In the genomic region with DNA sequence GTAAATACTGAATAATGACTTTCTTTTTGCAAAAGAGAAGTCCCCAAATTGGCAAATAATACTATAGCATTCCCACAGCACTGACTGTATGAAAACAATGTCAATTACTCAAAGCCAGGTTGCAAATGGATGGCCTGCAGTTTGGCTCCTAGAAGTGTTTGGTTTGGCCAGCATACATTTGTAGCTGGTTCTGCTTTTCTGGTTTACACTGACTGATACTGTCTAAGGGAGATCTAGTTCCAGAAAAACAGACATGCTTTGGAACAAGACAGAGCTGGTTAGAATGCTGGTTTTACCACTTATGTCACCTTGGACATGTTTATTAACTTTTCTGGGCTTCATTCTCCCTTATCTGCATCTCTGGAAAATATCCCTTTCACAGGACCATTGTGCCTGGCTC, we compare ENCODE assay signal across 22 cellular contexts.
A peak's percentile ranks its signal among the peaks of the same experiment; 100 is the strongest.
DNase-seq lines count a peak whose midpoint lies in the region; ATAC-seq, FAIRE-seq and TF ChIP-seq lines count a peak whose summit lies in the region.
"Had no signal": no experiment of that assay in that cellular context is flagged by ENCODE, and none has a peak within 500 bp of the region (broad histone marks: within the 10 kb centered on the region; RNA-seq: fewer than 3 reads in every experiment).

No MANE protein-coding gene starts in this region.

- TF ChIP-seq EP300 in HepG2 (IDR thresholded peaks at IDR 0.05; ENCODE audit: low read depth in 2 of 2, low read length in 2 of 2) (no peak), HepG2 (CRISPR knock-in tag; IDR thresholded peaks at IDR 0.05; ENCODE audit: borderline replicate concordance) (no peak)

- BruUV-seq in HepG2 (replicated peaks; lab: Mats Ljungman, UMichigan) = no TSS peak

- in situ Hi-C loops in HepG2 (cut with HindIII; ENCODE audit: extremely low pct_ligation_motif_present, low pct_unique_long_range_greater_than_20kb) = no loop called here

- H4K91ac ChIP-seq in mesenchymal stem cell (ENCODE audit: low read length) = no peak overlapping the region

- no peak overlapping the region for H4K8ac ChIP-seq in mesenchymal stem cell (ENCODE audit: low read length)

- no peaks in the 10 kb centered on the region for H3K9me3 ChIP-seq in right lobe of liver
- H3K9me3 ChIP-seq in HepG2 (ENCODE audit: low read length) = no peaks in the 10 kb centered on the region
- no peaks in the 10 kb centered on the region for H3K9me3 ChIP-seq in mesenchymal stem cell (ENCODE audit: control insufficient read depth, low read length)
- H3K9me3 ChIP-seq: A549, BLaER1, Caco-2 had no signal

- DNase-seq in right lobe of liver (no peak), HepG2 (ENCODE audit: low spot score) (no peak), fibroblast of the aortic adventitia (ENCODE audit: low read depth) (peak; percentile 1), NCI-H510A (lab: John Stamatoyannopoulos, UW) (no peak), mesenchymal stem cell (no peak), NOMO-1 treated with dmso at 0.1 percent for 144 hours (lab: John Stamatoyannopoulos, UW; ENCODE audit: unreplicated experiment) (no peak)
- DNase-seq: 8988T; ACHN; Caco-2; CD4-positive, CD25-positive, alpha-beta regulatory T cell; CD8-positive, alpha-beta T cell; DMS153; DND-41; H9 had no signal

- no peaks in the 10 kb centered on the region for H3K79me2 ChIP-seq in HepG2 (ENCODE audit: insufficient read depth, low read length)

- H3K14ac ChIP-seq in mesenchymal stem cell (ENCODE audit: low read length in 2 of 2) = no peak overlapping the region

- H3K9ac ChIP-seq in HepG2 (ENCODE audit: insufficient read depth, low read depth, low read length) = no peak overlapping the region
- no peak overlapping the region for H3K9ac ChIP-seq in mesenchymal stem cell (ENCODE audit: low read length)
- H3K9ac ChIP-seq: BLaER1 had no signal

- TF ChIP-seq CTCF in right lobe of liver (IDR thresholded peaks at IDR 0.05) (no peak), HepG2 (CRISPR knock-in tag; IDR thresholded peaks at IDR 0.05) (no peak), VCaP (conservative IDR thresholded peaks at IDR 0.05) (no peak), fibroblast of the aortic adventitia (IDR thresholded peaks at IDR 0.05; ENCODE audit: insufficient read depth, low read length) (no peak)

- no peak for FAIRE-seq in HepG2 (lab: Jason Lieb, UNC)
- FAIRE-seq: A549, G401.6, GM12892 had no signal

- no peaks in the 10 kb centered on the region for H4K20me1 ChIP-seq in HepG2 (ENCODE audit: insufficient read depth, low read length)
- H4K20me1 ChIP-seq: BLaER1 had no signal

- H3K27ac ChIP-seq in right lobe of liver (no peak overlapping the region), HepG2 (ENCODE audit: extremely low read length, insufficient read depth, low read length) (no peak overlapping the region), VCaP (peak overlapping the region; percentile 82), mesenchymal stem cell (ENCODE audit: low read length, poor library complexity, severe bottlenecking) (no peak overlapping the region)
- H3K27ac ChIP-seq: A549, BLaER1, C4-2B had no signal

- no peak overlapping the region for H2BK12ac ChIP-seq in mesenchymal stem cell (ENCODE audit: low read length in 2 of 2)

- H3K36me3 ChIP-seq in right lobe of liver (no peaks in the 10 kb centered on the region), HepG2 (replicated peaks in 1 of 2; ENCODE audit: control insufficient read depth in 1 of 2, insufficient read depth in 2 of 2, low read length in 2 of 2) (no peaks in the 10 kb centered on the region), mesenchymal stem cell (ENCODE audit: control insufficient read depth in 1 of 2, insufficient read depth in 2 of 2, low read depth in 1 of 2, low read length in 2 of 2) (no peaks in the 10 kb centered on the region)
- H3K36me3 ChIP-seq: BLaER1 had no signal

- no peak overlapping the region for H2BK5ac ChIP-seq in mesenchymal stem cell (ENCODE audit: low read depth, low read length, poor library complexity, severe bottlenecking)

- no peak overlapping the region for H2AK5ac ChIP-seq in mesenchymal stem cell (ENCODE audit: low read length, severe bottlenecking)

- H3K27me3 ChIP-seq in right lobe of liver (no peaks in the 10 kb centered on the region), HepG2 (ENCODE audit: control insufficient read depth in 1 of 2, insufficient read depth in 2 of 2, low read length in 2 of 2) (no peaks in the 10 kb centered on the region), mesenchymal stem cell (ENCODE audit: control insufficient read depth in 1 of 2, insufficient read depth in 1 of 2, low read length in 2 of 2) (no peaks in the 10 kb centered on the region)
- H3K27me3 ChIP-seq: BLaER1 had no signal

- H3K4me3 ChIP-seq in right lobe of liver (no peak overlapping the region), HepG2 (replicated peaks in 1 of 3; ENCODE audit: insufficient read depth in 1 of 3, low read depth in 2 of 3, low read length in 3 of 3) (no peak overlapping the region), fibroblast of the aortic adventitia (ENCODE audit: low read depth, low read length) (no peak overlapping the region), mesenchymal stem cell (ENCODE audit: insufficient read depth in 1 of 2, low read depth in 1 of 2, low read length in 2 of 2) (no peak overlapping the region)
- H3K4me3 ChIP-seq: A549, BLaER1, GM23338 had no signal

- no peak overlapping the region for H3K4ac ChIP-seq in mesenchymal stem cell (ENCODE audit: low read depth in 1 of 2, low read length in 2 of 2)

- POLR2A ChIA-PET in HepG2 (lab: Yijun Ruan, JAX) = no interaction called here

- H3K79me1 ChIP-seq in mesenchymal stem cell (replicated peaks; ENCODE audit: low read length, poor library complexity, severe bottlenecking) = no peaks in the 10 kb centered on the region

- H3K18ac ChIP-seq in mesenchymal stem cell (ENCODE audit: low read depth in 1 of 2, low read length in 2 of 2) = no peak overlapping the region

- no peaks in the 10 kb centered on the region for H3K4me1 ChIP-seq in right lobe of liver
- no peaks in the 10 kb centered on the region for H3K4me1 ChIP-seq in HepG2 (ENCODE audit: insufficient read depth, low read length)
- no peaks in the 10 kb centered on the region for H3K4me1 ChIP-seq in mesenchymal stem cell (ENCODE audit: control insufficient read depth, insufficient read depth, low read depth, low read length)
- H3K4me1 ChIP-seq: A549, BLaER1, Caco-2 had no signal

- ATAC-seq in right lobe of liver (peak in 3 of 4 donors; percentile 37 to 56 (median 41)), HepG2 (no peak)
- ATAC-seq: A549; CD8-positive, alpha-beta T cell; GM23338; HCT116 had no signal

- no peak for TF ChIP-seq RAD21 in HepG2 (CRISPR knock-in tag; IDR thresholded peaks at IDR 0.05)

- H3K23ac ChIP-seq in mesenchymal stem cell (ENCODE audit: low read length in 2 of 2) = no peak overlapping the region

- no peak overlapping the region for H2BK120ac ChIP-seq in mesenchymal stem cell (ENCODE audit: low read depth, low read length)

- intact Hi-C loops in right lobe of liver (cut with DNase I) (no loop called here), HepG2 (cut with micrococcal nuclease; ENCODE audit: unreplicated experiment) (no loop called here)

- H3K4me2 ChIP-seq in HepG2 (ENCODE audit: low read depth, low read length) (no peak overlapping the region), mesenchymal stem cell (ENCODE audit: low read length, poor library complexity, severe bottlenecking) (no peak overlapping the region)
- H3K4me2 ChIP-seq: A549, BLaER1, GM23338 had no signal

- TF ChIP-seq POLR2A in right lobe of liver (IDR thresholded peaks at IDR 0.05) (no peak), HepG2 (IDR thresholded peaks at IDR 0.05; ENCODE audit: insufficient read depth in 1 of 2, low read depth in 2 of 2, low read length in 2 of 2) (no peak)

- H2AFZ ChIP-seq in HepG2 (ENCODE audit: low read length) (no peak overlapping the region), mesenchymal stem cell (ENCODE audit: low read depth, low read length) (no peak overlapping the region)
- H2AFZ ChIP-seq: GM23338 had no signal

- CTCF ChIA-PET in HepG2 (lab: Yijun Ruan, JAX; ENCODE audit: low intra/inter-chr PET ratio, low total read pairs) = no interaction called here

- H2BK15ac ChIP-seq in mesenchymal stem cell (ENCODE audit: low read depth, poor library complexity, severe bottlenecking) = no peak overlapping the region

TF ChIP-seq in HepG2, 621 proteins besides CTCF, POLR2A, EP300 and RAD21:
- TF ChIP-seq SALL1 (CRISPR knock-in tag; IDR thresholded peaks at IDR 0.05) (no peak), ZNF256 (CRISPR knock-in tag; conservative IDR thresholded peaks at IDR 0.05) (no peak), TRIM24 (CRISPR knock-in tag; IDR thresholded peaks at IDR 0.05) (no peak)
